ENCODE assay signal across 6 cellular contexts in genomic region chr6:127926441-127926840, GRCh38. TPM values are rescaled to one million over a fixed set of nuclear protein-coding genes. Genes with fewer than 3 reads are reported as not detected.
"Had no signal": no experiment of that assay in that cellular context is flagged by ENCODE, and none has a peak within 500 bp of the region (broad histone marks: within the 10 kb centered on the region; RNA-seq: fewer than 3 reads in every experiment).

No MANE protein-coding gene starts in this region.

RNA-seq across cellular contexts. Expression of gene THEMIS, which starts 25.6 kb away (rescaled TPM):
- total RNA-seq: hepatocyte, kidney epithelial cell, lung microvascular endothelial cell, mammary epithelial cell, mesothelial cell of epicardium, myocyte had no signal
